12 cellular contexts compared by ENCODE assay signal in the genomic region with DNA sequence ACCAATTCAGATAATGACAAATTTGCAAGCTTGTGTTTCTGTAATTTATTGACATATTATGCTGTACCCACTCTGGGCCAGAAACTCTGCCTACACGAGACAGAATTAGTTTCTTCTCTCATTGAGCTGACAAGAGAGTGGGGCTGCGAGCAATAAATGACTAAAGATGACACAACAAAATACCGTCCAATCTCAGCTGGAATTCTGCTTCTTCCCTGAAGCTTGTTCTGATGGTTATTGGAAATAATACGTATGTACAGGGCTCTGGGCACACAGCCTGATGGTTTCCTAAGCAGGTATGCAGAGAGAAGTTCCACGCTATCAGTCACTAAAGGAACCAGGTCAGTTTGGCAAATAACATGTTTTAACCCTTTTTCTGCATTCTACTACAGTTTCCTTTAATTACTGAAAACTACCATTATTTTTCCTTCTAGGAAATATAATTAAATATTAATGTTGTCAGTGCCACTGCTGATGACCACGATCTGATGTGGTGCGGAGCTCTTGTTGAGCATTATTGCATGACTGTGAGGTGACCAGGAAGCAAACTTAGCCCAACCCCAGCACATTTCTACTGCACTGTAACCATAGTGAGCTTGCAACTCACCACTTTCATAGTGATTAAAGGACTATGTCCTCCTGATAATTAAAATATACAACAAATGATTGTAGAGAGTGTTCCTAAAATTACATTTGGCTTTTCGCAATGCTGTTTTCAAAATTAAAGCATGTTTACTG.
"Had no signal": no experiment of that assay in that cellular context is flagged by ENCODE, and none has a peak within 500 bp of the region (broad histone marks: within the 10 kb centered on the region; RNA-seq: fewer than 3 reads in every experiment).

No MANE protein-coding gene starts in this region.

- H3K27me3 Mint-ChIP-seq: activated naive CD8-positive, alpha-beta T cell treated with anti-CD3 and anti-CD28 coated beads, Interleukin-2, amount 50 U/mL, for 24 hours; dendritic cell treated with granulocyte-macrophage colony-stimulating factor and Interleukin-4, amounts not matched to agents 40 ng/mL and 50 ng/mL, for 4 days; stimulated activated memory B cell treated with anti-CD40 and anti-IgM and Interleukin-4, amounts not matched to agents 10 μg/mL and 1 μg/mL and 100 μg/mL, for 72 hours had no signal

- H3K27me3 ChIP-seq: transverse colon had no signal

- ATAC-seq: activated naive CD8-positive, alpha-beta T cell treated with anti-CD3 and anti-CD28 coated beads, Interleukin-2, amount 50 U/mL, for 24 hours; SK-N-SH treated with all-trans-retinoic acid at 6 μM for 48 hours; stimulated activated memory B cell treated with anti-CD40 and anti-IgM and Interleukin-4, amounts not matched to agents 10 μg/mL and 1 μg/mL and 100 μg/mL, for 72 hours had no signal

- H3K4me3 Mint-ChIP-seq: activated naive CD8-positive, alpha-beta T cell treated with anti-CD3 and anti-CD28 coated beads, Interleukin-2, amount 50 U/mL, for 24 hours; dendritic cell treated with granulocyte-macrophage colony-stimulating factor and Interleukin-4, amounts not matched to agents 40 ng/mL and 50 ng/mL, for 4 days; nephron; stimulated activated memory B cell treated with anti-CD40 and anti-IgM and Interleukin-4, amounts not matched to agents 10 μg/mL and 1 μg/mL and 100 μg/mL, for 72 hours had no signal

- H3K27ac ChIP-seq: transverse colon had no signal

- H3K4me3 ChIP-seq: transverse colon had no signal

- H3K4me1 ChIP-seq: transverse colon had no signal

- DNase-seq: activated CD4-positive, CD25-positive, alpha-beta regulatory T cell treated with anti-CD3 and anti-CD28 coated beads, Interleukin-2, amount 50 U/mL, for 72 hours; activated naive CD4-positive, alpha-beta T cell treated with Interleukin-2 at 50 U/mL for 16 hours; activated naive CD8-positive, alpha-beta T cell treated with anti-CD3 and anti-CD28 coated beads, Interleukin-2, amount 50 U/mL, for 24 hours; aorta; effector memory CD4-positive, alpha-beta T cell; stimulated activated CD4-positive, alpha-beta T cell treated with anti-CD3 and anti-CD28 coated beads, Interleukin-2, amount 100 ng/mL, for 48 hours; transverse colon had no signal

- H3K9me3 Mint-ChIP-seq: dendritic cell treated with granulocyte-macrophage colony-stimulating factor and Interleukin-4, amounts not matched to agents 40 ng/mL and 50 ng/mL, for 4 days; nephron; stimulated activated memory B cell treated with anti-CD40 and anti-IgM and Interleukin-4, amounts not matched to agents 10 μg/mL and 1 μg/mL and 100 μg/mL, for 72 hours had no signal

- H3K9me3 ChIP-seq: transverse colon had no signal

- H3K36me3 ChIP-seq: transverse colon had no signal

- H3K27ac Mint-ChIP-seq: activated naive CD8-positive, alpha-beta T cell treated with anti-CD3 and anti-CD28 coated beads, Interleukin-2, amount 50 U/mL, for 24 hours; dendritic cell treated with granulocyte-macrophage colony-stimulating factor and Interleukin-4, amounts not matched to agents 40 ng/mL and 50 ng/mL, for 4 days; stimulated activated memory B cell treated with anti-CD40 and anti-IgM and Interleukin-4, amounts not matched to agents 10 μg/mL and 1 μg/mL and 100 μg/mL, for 72 hours had no signal

- H3K4me1 Mint-ChIP-seq: activated naive CD8-positive, alpha-beta T cell treated with anti-CD3 and anti-CD28 coated beads, Interleukin-2, amount 50 U/mL, for 24 hours; stimulated activated memory B cell treated with anti-CD40 and anti-IgM and Interleukin-4, amounts not matched to agents 10 μg/mL and 1 μg/mL and 100 μg/mL, for 72 hours had no signal

- FAIRE-seq: frontal cortex had no signal
